ENCODE assay signal across 21 cellular contexts in the genomic region with DNA sequence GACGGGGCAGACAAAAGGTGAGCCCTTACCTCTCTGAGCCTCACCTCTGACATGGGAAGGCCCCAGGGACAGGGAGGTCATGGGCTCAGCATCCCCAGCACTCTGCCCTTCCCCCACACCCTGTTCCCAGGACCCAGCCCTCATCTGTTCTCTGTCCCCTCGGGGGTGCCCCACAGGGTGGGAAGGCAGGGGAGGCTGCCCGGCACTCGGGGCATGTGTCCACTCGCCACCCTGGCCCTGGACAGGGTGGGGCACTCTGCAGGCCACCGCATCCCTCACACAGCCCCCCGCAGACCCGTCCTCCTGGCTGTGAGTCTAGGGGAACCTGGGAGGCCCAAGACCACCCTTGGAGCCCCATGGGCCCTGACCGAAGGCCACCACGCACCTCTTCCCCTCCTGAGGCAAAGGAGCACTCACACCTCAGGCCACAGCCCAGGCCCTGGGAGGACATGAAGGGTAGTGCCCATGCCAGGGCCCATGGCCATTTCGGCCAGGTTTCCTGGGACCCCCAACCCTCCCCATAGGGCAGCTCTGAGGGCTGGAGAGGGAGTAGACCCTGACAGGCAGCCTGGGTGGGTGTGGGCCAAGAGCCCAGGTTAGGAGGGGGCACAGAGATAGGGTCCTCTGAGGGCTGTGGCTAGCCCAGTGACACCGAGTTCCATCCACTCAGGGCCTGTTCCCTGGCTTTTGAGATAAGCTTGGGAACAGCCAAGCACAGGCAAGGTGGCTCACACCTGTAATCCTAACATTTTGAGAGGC.
"Had no signal": no experiment of that assay in that cellular context is flagged by ENCODE, and none has a peak within 500 bp of the region (broad histone marks: within the 10 kb centered on the region; RNA-seq: fewer than 3 reads in every experiment).

No MANE protein-coding gene starts in this region.

- H3K27me3 ChIP-seq: colonic mucosa, left lung, right lobe of liver, upper lobe of left lung had no signal

- H3K9ac ChIP-seq: parathyroid adenoma had no signal

- H2AFZ ChIP-seq: parathyroid adenoma had no signal

- H3K79me2 ChIP-seq: parathyroid adenoma had no signal

- H3K27ac Mint-ChIP-seq: activated CD8-positive, alpha-beta T cell treated with anti-CD3 and anti-CD28 coated beads for 36 hours; activated naive CD4-positive, alpha-beta T cell treated with anti-CD3 and anti-CD28 coated beads, Interleukin-2, amount 50 U/mL, for 72 hours; activated T-helper 2 cell treated with anti-CD3 and anti-CD28 coated beads, Interferon-gamma antibody, Interleukin-2, Interleukin-4, amounts not matched to agents 10 μg/mL and 5 μg/mL and 100 μg/mL, durations not matched to agents 14 hours and 24 hours and 36 hours; stimulated activated naive CD8-positive, alpha-beta T cell treated with anti-CD3 and anti-CD28 coated beads, Interleukin-15, Interleukin-2, amounts not matched to agents 100 ng/mL and 50 ng/mL, for 24 hours had no signal

- H3K4me3 Mint-ChIP-seq: activated CD8-positive, alpha-beta T cell treated with anti-CD3 and anti-CD28 coated beads for 36 hours; stimulated activated naive CD8-positive, alpha-beta T cell treated with anti-CD3 and anti-CD28 coated beads, Interleukin-15, Interleukin-2, amounts not matched to agents 100 ng/mL and 50 ng/mL, for 24 hours had no signal

- H3K9me3 ChIP-seq: colonic mucosa, left lung, mucosa of descending colon, right lobe of liver, thoracic aorta, upper lobe of left lung had no signal

- H3K27me3 Mint-ChIP-seq: stimulated activated naive CD8-positive, alpha-beta T cell treated with anti-CD3 and anti-CD28 coated beads, Interleukin-15, Interleukin-2, amounts not matched to agents 100 ng/mL and 50 ng/mL, for 24 hours had no signal

- H3K9me3 Mint-ChIP-seq: activated CD8-positive, alpha-beta T cell treated with anti-CD3 and anti-CD28 coated beads for 36 hours; activated naive CD4-positive, alpha-beta T cell treated with anti-CD3 and anti-CD28 coated beads, Interleukin-2, amount 50 U/mL, for 72 hours; activated T-helper 2 cell treated with anti-CD3 and anti-CD28 coated beads, Interferon-gamma antibody, Interleukin-2, Interleukin-4, amounts not matched to agents 10 μg/mL and 5 μg/mL and 100 μg/mL, durations not matched to agents 14 hours and 24 hours and 36 hours; stimulated activated naive CD8-positive, alpha-beta T cell treated with anti-CD3 and anti-CD28 coated beads, Interleukin-15, Interleukin-2, amounts not matched to agents 100 ng/mL and 50 ng/mL, for 24 hours had no signal

- H3K36me3 Mint-ChIP-seq: activated naive CD4-positive, alpha-beta T cell treated with anti-CD3 and anti-CD28 coated beads, Interleukin-2, amount 50 U/mL, for 72 hours had no signal

- DNase-seq: activated CD4-positive, alpha-beta T cell treated with anti-CD3 and anti-CD28 coated beads for 1 hour; activated CD4-positive, alpha-beta T cell treated with anti-CD3 and anti-CD28 coated beads, Interleukin-2, amount 50 U/mL, for 1 hour; activated CD8-positive, alpha-beta T cell treated with anti-CD3 and anti-CD28 coated beads for 36 hours; activated T-cell treated with anti-CD3 and anti-CD28 coated beads, Interleukin-2, amount 50 U/mL, for 48 hours; colonic mucosa; effector CD8-positive, alpha-beta T cell; mesendoderm; mucosa of descending colon; right lobe of liver; stimulated activated CD4-positive, alpha-beta T cell treated with anti-CD3 and anti-CD28 coated beads, Interleukin-12 subunit alpha, Interleukin-12 subunit beta, amount 100 ng/mL, for 4 hours; stimulated activated CD4-positive, alpha-beta T cell treated with anti-CD3 and anti-CD28 coated beads, Interleukin-4, amount 100 ng/mL, for 1 hour; T-helper 2 cell had no signal

- H3K36me3 ChIP-seq: colonic mucosa, left lung, right lobe of liver, thoracic aorta, upper lobe of left lung had no signal

- H3K4me3 ChIP-seq: colonic mucosa, left lung, lung, mucosa of descending colon, right lobe of liver, skin epidermis, thoracic aorta, upper lobe of left lung had no signal

- H3K4me1 ChIP-seq: colonic mucosa, parathyroid adenoma, right lobe of liver had no signal

- H3K27ac ChIP-seq: colonic mucosa, parathyroid adenoma, right lobe of liver, skin epidermis, thoracic aorta, upper lobe of left lung had no signal
